Comparison of ENCODE assay signal across 2 cellular contexts in genomic region chr1:18511469-18511997, GRCh38.
A peak's percentile ranks its signal among the peaks of the same experiment; 100 is the strongest.
TF ChIP-seq lines count a peak whose summit lies in the region.

No MANE protein-coding gene starts in this region.

TF ChIP-seq in HCT116, 20 proteins besides CTCF, POLR2A, EP300 and RAD21:
- no peak for TF ChIP-seq POLR2AphosphoS5 (IDR thresholded peaks at IDR 0.05; ENCODE audit: low read depth, low read length)
- TF ChIP-seq TCF7L2 (IDR thresholded peaks at IDR 0.05; ENCODE audit: borderline replicate concordance, extremely low read depth, insufficient read depth, insufficient read length), result no peak
- TF ChIP-seq CEBPB (IDR thresholded peaks at IDR 0.05; ENCODE audit: low read depth), result no peak
- TF ChIP-seq ZBTB33 (IDR thresholded peaks at IDR 0.05; ENCODE audit: extremely low read depth, insufficient replicate concordance, low read length), result no peak
- no peak for TF ChIP-seq ZFX (IDR thresholded peaks at IDR 0.05)
- TF ChIP-seq EGR1 (IDR thresholded peaks at IDR 0.05; ENCODE audit: low read depth), result no peak
- TF ChIP-seq JUND (IDR thresholded peaks at IDR 0.05), result no peak
- no peak for TF ChIP-seq EZH2phosphoT487 (IDR thresholded peaks at IDR 0.05; ENCODE audit: borderline replicate concordance)
- TF ChIP-seq EZH2 (IDR thresholded peaks at IDR 0.05), result no peak
- TF ChIP-seq ATF3 (IDR thresholded peaks at IDR 0.05), result no peak
- TF ChIP-seq SIN3A (IDR thresholded peaks at IDR 0.05; ENCODE audit: low read depth), result no peak
- no peak for TF ChIP-seq FOSL1 (IDR thresholded peaks at IDR 0.05; ENCODE audit: low read depth)
- TF ChIP-seq YY1 (IDR thresholded peaks at IDR 0.05; ENCODE audit: extremely low read depth, insufficient replicate concordance, low read depth, low read length), result no peak
- no peak for TF ChIP-seq REST (IDR thresholded peaks at IDR 0.05; ENCODE audit: low read depth)

TF ChIP-seq in K562, 482 proteins besides CTCF, POLR2A, EP300 and RAD21:
- TF ChIP-seq SMC3 (conservative IDR thresholded peaks at IDR 0.05; ENCODE audit: insufficient read depth, low read depth, low read length) (0 out of 2 replicates have a peak, but pooled peaks have one; percentile 15), ZNF780A (CRISPR knock-in tag; IDR thresholded peaks at IDR 0.05) (no peak)
